Comparison of ENCODE assay signal across 8 cellular contexts in genomic region chr6:28838634-28839442, GRCh38.
A peak's percentile ranks its signal among the peaks of the same experiment; 100 is the strongest.
DNase-seq lines count a peak whose midpoint lies in the region; ATAC-seq, FAIRE-seq and TF ChIP-seq lines count a peak whose summit lies in the region.

No MANE protein-coding gene starts in this region.

- H2AFZ ChIP-seq in keratinocyte (ENCODE audit: control insufficient read depth, low read length), result peak overlapping the region; percentile 90

- no peaks in the 10 kb centered on the region for H3K9me1 ChIP-seq in keratinocyte (ENCODE audit: control insufficient read depth, extremely low read depth, insufficient read depth, low read length)

- DNase-seq in ACHN (peak; percentile 84), NCI-H446 (lab: John Stamatoyannopoulos, UW) (peak; percentile 83 to 86), keratinocyte (ENCODE audit: low read depth, low spot score) (no peak)
- DNase-seq in activated CD4-positive, CD25-positive, alpha-beta regulatory T cell treated with anti-CD3 and anti-CD28 coated beads, Interleukin-2, amount 50 U/mL, for 16 hours (ENCODE audit: low read depth, low spot score), result peak; percentile 53
- peak; percentile 75 for DNase-seq in central memory CD4-positive, alpha-beta T cell
- peak; percentile 79 to 91 for DNase-seq in stimulated activated CD4-positive, alpha-beta T cell treated with anti-CD3 and anti-CD28 coated beads, Interleukin-12 subunit alpha, Interleukin-12 subunit beta, amount 100 ng/mL, for 24 hours (ENCODE audit: low read depth in 2 of 2)

- no peaks in the 10 kb centered on the region for H3K4me1 ChIP-seq in keratinocyte (ENCODE audit: control insufficient read depth, extremely low read depth, insufficient read depth, low read length)

- no peak for FAIRE-seq in keratinocyte (lab: Jason Lieb, UNC)

- H3K79me2 ChIP-seq in keratinocyte (ENCODE audit: control insufficient read depth, insufficient read depth, low read length), result no peaks in the 10 kb centered on the region

- H3K27me3 ChIP-seq in keratinocyte (ENCODE audit: control insufficient read depth, extremely low read depth, insufficient read depth, low read length), result peaks cover 4% of the 10 kb centered on the region

- no peaks in the 10 kb centered on the region for H4K20me1 ChIP-seq in keratinocyte (ENCODE audit: control insufficient read depth, extremely low read depth, insufficient read depth, low read length)

- H3K9ac ChIP-seq in keratinocyte (ENCODE audit: control insufficient read depth, extremely low read depth, insufficient read depth, low read length), result peak overlapping the region; percentile 72

- no peak overlapping the region for H3K27ac ChIP-seq in keratinocyte (ENCODE audit: control insufficient read depth, insufficient read depth, low read length)

- no peaks in the 10 kb centered on the region for H3K36me3 ChIP-seq in keratinocyte (ENCODE audit: control insufficient read depth in 2 of 2, extremely low read depth in 1 of 2, insufficient read depth in 2 of 2, low read length in 2 of 2)

- ATAC-seq in GM18867 (IDR thresholded peaks at IDR 0.05; ENCODE audit: unreplicated experiment) (peak; percentile 67), HG03196 (IDR thresholded peaks at IDR 0.05; ENCODE audit: unreplicated experiment) (peak; percentile 64)

- no peaks in the 10 kb centered on the region for H3K9me3 ChIP-seq in keratinocyte (ENCODE audit: control insufficient read depth, low read depth, low read length)

- in situ Hi-C loops in ACHN (cut with HindIII; ENCODE audit: low pct_ligation_motif_present, low pct_unique_long_range_greater_than_20kb, low sequenced_read_pairs), result no loop called here

- dilution Hi-C loops in keratinocyte (cut with MboI; ENCODE audit: extremely low pct_ligation_motif_present, low sequenced_read_pairs), result no loop called here

- H3K4me2 ChIP-seq in keratinocyte (ENCODE audit: control insufficient read depth, extremely low read depth, insufficient read depth, low read depth, low read length), result peak overlapping the region; percentile 88

- TF ChIP-seq CTCF in keratinocyte (optimal IDR thresholded peaks at IDR 0.05 in 1 of 3, IDR thresholded peaks at IDR 0.05 in 1 of 3, conservative IDR thresholded peaks at IDR 0.05 in 1 of 3; ENCODE audit: extremely low read depth in 1 of 3, insufficient read depth in 2 of 3, low read length in 3 of 3), result peak; percentile 63 to 89 (median 84)

- peak overlapping the region; percentile 51 to 99 (median 86) for H3K4me3 ChIP-seq in keratinocyte (ENCODE audit: control insufficient read depth in 2 of 3, extremely low read depth in 1 of 3, insufficient read depth in 2 of 3, low read depth in 1 of 3, low read length in 3 of 3)
